ENCODE assay signal across 19 cellular contexts in genomic region chr2:234793211-234793610, GRCh38.
"Had no signal": no experiment of that assay in that cellular context is flagged by ENCODE, and none has a peak within 500 bp of the region (broad histone marks: within the 10 kb centered on the region; RNA-seq: fewer than 3 reads in every experiment).

No MANE protein-coding gene starts in this region.

- H3K36me3 Mint-ChIP-seq: activated naive CD8-positive, alpha-beta T cell treated with anti-CD3 and anti-CD28 coated beads for 36 hours; memory B cell had no signal

- H3K9ac ChIP-seq: SK-N-SH had no signal

- H3K4me1 Mint-ChIP-seq: activated naive CD8-positive, alpha-beta T cell treated with anti-CD3 and anti-CD28 coated beads for 36 hours; memory B cell had no signal

- H3K4me1 ChIP-seq: pancreas had no signal

- H3K27ac ChIP-seq: pancreas, upper lobe of right lung, VCaP had no signal

- H3K27me3 Mint-ChIP-seq: dendritic cell treated with granulocyte-macrophage colony-stimulating factor and Interleukin-4, amounts not matched to agents 40 ng/mL and 50 ng/mL, for 4 days had no signal

- DNase-seq: activated CD4-positive, alpha-beta T cell treated with anti-CD3 and anti-CD28 coated beads for 1 hour; activated CD4-positive, alpha-beta T cell treated with anti-CD3 and anti-CD28 coated beads, Interleukin-2, amount 50 U/mL, for 1 hour; activated CD8-positive, alpha-beta memory T cell treated with anti-CD3 and anti-CD28 coated beads, Interleukin-2, amount 50 U/mL, for 48 hours; activated naive CD4-positive, alpha-beta T cell treated with Interleukin-2 at 50 U/mL for 16 hours; activated naive CD8-positive, alpha-beta T cell treated with anti-CD3 and anti-CD28 coated beads for 36 hours; activated T-cell treated with anti-CD3 and anti-CD28 coated beads, Interleukin-2, amount 50 U/mL, for 48 hours; effector CD8-positive, alpha-beta T cell; left colon; pancreas; right cardiac atrium; SK-N-SH; stimulated activated CD4-positive, alpha-beta T cell treated with anti-CD3 and anti-CD28 coated beads, Interleukin-12 subunit alpha, Interleukin-12 subunit beta, amount 100 ng/mL, for 4 hours; stimulated activated CD4-positive, alpha-beta T cell treated with anti-CD3 and anti-CD28 coated beads, Interleukin-4, amount 100 ng/mL, for 4 hours; stimulated activated naive CD8-positive, alpha-beta T cell treated with anti-CD3 and anti-CD28 coated beads, Interleukin-15, Interleukin-2, amounts not matched to agents 100 U/mL and 50 U/mL, for 24 hours; upper lobe of right lung had no signal

- H3K27me3 ChIP-seq: pancreas, upper lobe of right lung had no signal

- H3K4me3 ChIP-seq: pancreas, upper lobe of right lung had no signal

- H3K36me3 ChIP-seq: pancreas, upper lobe of right lung had no signal

- H3K9me3 Mint-ChIP-seq: activated naive CD8-positive, alpha-beta T cell treated with anti-CD3 and anti-CD28 coated beads for 36 hours; dendritic cell treated with granulocyte-macrophage colony-stimulating factor and Interleukin-4, amounts not matched to agents 40 ng/mL and 50 ng/mL, for 4 days; nephron had no signal

- H3K9me3 ChIP-seq: pancreas, SK-N-SH, upper lobe of right lung had no signal

- H3K27ac Mint-ChIP-seq: activated naive CD8-positive, alpha-beta T cell treated with anti-CD3 and anti-CD28 coated beads for 36 hours; dendritic cell treated with granulocyte-macrophage colony-stimulating factor and Interleukin-4, amounts not matched to agents 40 ng/mL and 50 ng/mL, for 4 days; memory B cell had no signal

- ATAC-seq: left colon; pancreas; right cardiac atrium; stimulated activated naive CD8-positive, alpha-beta T cell treated with anti-CD3 and anti-CD28 coated beads, Interleukin-15, Interleukin-2, amounts not matched to agents 100 U/mL and 50 U/mL, for 24 hours; upper lobe of right lung had no signal

- H3K4me3 Mint-ChIP-seq: activated naive CD8-positive, alpha-beta T cell treated with anti-CD3 and anti-CD28 coated beads for 36 hours; dendritic cell treated with granulocyte-macrophage colony-stimulating factor and Interleukin-4, amounts not matched to agents 40 ng/mL and 50 ng/mL, for 4 days; memory B cell; nephron had no signal

- H3K4me2 ChIP-seq: SK-N-SH had no signal
